In genomic region chr6:106628658-106629102, GRCh38 we compare ENCODE assay signal across 8 cellular contexts. TPM values are rescaled to one million over a fixed set of nuclear protein-coding genes. Genes with fewer than 3 reads are reported as not detected.
DNase-seq lines count a peak whose midpoint lies in the region; ATAC-seq and TF ChIP-seq lines count a peak whose summit lies in the region.

No MANE protein-coding gene starts in this region.

- H3K4me3 Mint-ChIP-seq in activated naive CD4-positive, alpha-beta T cell treated with anti-CD3 and anti-CD28 coated beads for 36 hours = peak overlapping the region; percentile 98

- no peaks in the 10 kb centered on the region for H3K27me3 ChIP-seq in ascending aorta

- no peaks in the 10 kb centered on the region for H3K9me3 ChIP-seq in ascending aorta

- CTCF ChIA-PET in activated naive CD4-positive, alpha-beta T cell treated with anti-CD3 and anti-CD28 coated beads for 36 hours (lab: Charles Lee) = interaction anchor here (2.0 kb wide), 1 partner anchor 19 kb away, joined by 6 read pairs; no protein-coding TSS in a partner anchor

- no peak for DNase-seq in activated naive CD4-positive, alpha-beta T cell treated with anti-CD3 and anti-CD28 coated beads for 36 hours
- no peak for DNase-seq in activated naive CD4-positive, alpha-beta T cell treated with anti-CD3 and anti-CD28 coated beads, Interleukin-2, amount 50 U/mL, for 16 hours
- DNase-seq in ascending aorta (ENCODE audit: low spot score in 2 of 2) (no peak), left colon (no peak)
- DNase-seq in activated effector memory CD4-positive, alpha-beta T cell treated with Interleukin-2 at 50 U/mL for 16 hours = no peak
- DNase-seq in stimulated activated CD4-positive, alpha-beta T cell treated with anti-CD3 and anti-CD28 coated beads, Interleukin-4, amount 100 ng/mL, for 24 hours = no peak

- H3K4me3 ChIP-seq in ascending aorta = peak overlapping the region; percentile 64 to 91

- no peaks in the 10 kb centered on the region for H3K36me3 ChIP-seq in ascending aorta

- TF ChIP-seq CTCF in ascending aorta (IDR thresholded peaks at IDR 0.05) = no peak

- ATAC-seq in HG03521 (IDR thresholded peaks at IDR 0.05; ENCODE audit: unreplicated experiment) = peak; percentile 1
- ATAC-seq in left colon = peak; percentile 33

- intact Hi-C loops in activated naive CD4-positive, alpha-beta T cell treated with anti-CD3 and anti-CD28 coated beads for 36 hours (cut with micrococcal nuclease) = loop anchor here (1.0 to 5.0 kb wide), 6 partner anchors 94 to 1329 kb away; partner anchors contain the start of genes ATG5, BEND3, MTRES1 and SEC63
- intact Hi-C loops in ascending aorta (cut with DNase I) (loop anchor here (1.0 kb wide), 2 partner anchors 111 to 303 kb away; partner anchors contain the start of gene ATG5), left colon (cut with DNase I, micrococcal nuclease) (no loop called here)

- peak overlapping the region; percentile 98 for H3K27ac Mint-ChIP-seq in activated naive CD4-positive, alpha-beta T cell treated with anti-CD3 and anti-CD28 coated beads for 36 hours

- H3K27me3 Mint-ChIP-seq in activated naive CD4-positive, alpha-beta T cell treated with anti-CD3 and anti-CD28 coated beads for 36 hours (ENCODE audit: low read depth) = no peaks in the 10 kb centered on the region

- no peaks in the 10 kb centered on the region for H3K36me3 Mint-ChIP-seq in activated naive CD4-positive, alpha-beta T cell treated with anti-CD3 and anti-CD28 coated beads for 36 hours (ENCODE audit: low read depth)

- peaks cover 0 to 7% of the 10 kb centered on the region in 2 donors for H3K4me1 ChIP-seq in ascending aorta

- peak overlapping the region; percentile 68 to 71 for H3K27ac ChIP-seq in ascending aorta
- peak overlapping the region; percentile 52 for H3K27ac ChIP-seq in temporal lobe (ENCODE audit: low read depth, low read length)

- H3K9me3 Mint-ChIP-seq in activated naive CD4-positive, alpha-beta T cell treated with anti-CD3 and anti-CD28 coated beads for 36 hours = no peaks in the 10 kb centered on the region

- H3K4me1 Mint-ChIP-seq in activated naive CD4-positive, alpha-beta T cell treated with anti-CD3 and anti-CD28 coated beads for 36 hours (ENCODE audit: low read depth) = peaks cover 32% of the 10 kb centered on the region

RNA-seq across cellular contexts. Expression of gene RTN4IP1, which starts 0.6 kb away (rescaled TPM):
- 1 to 10 TPM; 5.5 to 6.0 TPM for total RNA-seq in activated naive CD4-positive, alpha-beta T cell treated with anti-CD3 and anti-CD28 coated beads for 36 hours
- total RNA-seq in ascending aorta (0.43 TPM), left colon (10 to 100 TPM; 10.2 to 16.9 TPM), temporal lobe (6.9 TPM)

RNA-seq across cellular contexts. Expression of gene QRSL1, which starts 0.7 kb away (rescaled TPM):
- total RNA-seq in activated naive CD4-positive, alpha-beta T cell treated with anti-CD3 and anti-CD28 coated beads for 36 hours = 10 to 100 TPM; 19.6 to 21.6 TPM
- 3.9 TPM for total RNA-seq in ascending aorta
- 10 to 100 TPM; 14.2 to 14.4 TPM for total RNA-seq in left colon
- total RNA-seq in temporal lobe = 15.5 TPM

Comparison
In these comparisons a context has a peak if more than half of its experiments do, and no peak if none do; other contexts are left out.
1. intact Hi-C loops: an anchor here in activated naive CD4-positive, alpha-beta T cell treated with anti-CD3 and anti-CD28 coated beads for 36 hours (1.0 to 5.0 kb wide) and ascending aorta (1.0 kb wide); none called in left colon.